Comparison of ENCODE assay signal across 1 cellular context in the genomic region with DNA sequence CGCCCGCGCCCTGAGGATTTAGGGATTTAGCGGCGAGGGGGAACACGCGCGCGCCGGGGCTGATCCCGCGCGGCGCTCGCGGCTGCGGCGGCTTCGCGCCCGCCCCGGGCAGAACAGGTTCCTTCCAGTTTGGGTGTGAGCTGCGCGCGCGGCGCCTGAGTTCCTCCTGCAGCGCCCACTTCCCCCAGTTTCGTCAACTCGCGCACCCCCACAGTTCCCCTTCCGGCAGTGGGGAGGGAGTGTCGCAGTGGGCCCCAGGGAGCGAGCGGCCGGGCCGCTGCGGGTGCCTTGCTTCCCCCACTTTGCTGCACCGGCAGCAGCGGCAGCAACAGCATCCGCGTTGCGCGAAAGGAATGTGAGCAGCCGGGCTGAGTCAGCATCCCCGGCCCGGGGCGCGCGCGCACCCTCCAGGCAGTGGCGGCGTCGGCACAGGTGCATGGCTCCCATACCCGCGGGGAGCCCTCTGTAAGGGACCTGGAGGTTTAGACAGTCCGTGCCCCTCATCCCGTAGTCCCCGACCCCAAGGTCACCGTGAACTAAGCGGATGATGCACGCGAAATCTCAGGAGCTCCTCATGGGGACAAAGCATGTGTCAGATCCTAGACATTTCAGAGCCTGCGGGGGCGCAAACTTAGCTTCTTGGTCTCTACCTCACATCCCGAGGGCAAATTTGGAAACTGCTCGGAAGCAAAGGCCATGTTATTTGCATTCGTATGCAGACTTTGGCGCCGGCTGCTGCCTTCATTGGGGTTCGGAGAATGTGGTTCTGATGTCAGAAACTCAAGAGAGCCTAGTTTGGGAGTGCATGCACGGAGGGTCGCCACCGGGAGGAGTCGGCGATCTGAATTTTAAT.
TF ChIP-seq lines count a peak whose summit lies in the region.

No MANE protein-coding gene starts in this region.

TF ChIP-seq in HepG2, 621 proteins besides CTCF, POLR2A, EP300 and RAD21 (continues in another document):
- TF ChIP-seq, protein P1, sequence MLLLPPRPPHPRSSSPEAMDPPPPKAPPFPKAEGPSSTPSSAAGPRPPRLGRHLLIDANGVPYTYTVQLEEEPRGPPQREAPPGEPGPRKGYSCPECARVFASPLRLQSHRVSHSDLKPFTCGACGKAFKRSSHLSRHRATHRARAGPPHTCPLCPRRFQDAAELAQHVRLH (CRISPR knock-in tag; IDR thresholded peaks at IDR 0.05; ENCODE audit: borderline replicate concordance, low read depth) = no peak; the same call in 1 of the 2 replicates
- TF ChIP-seq, protein P2, sequence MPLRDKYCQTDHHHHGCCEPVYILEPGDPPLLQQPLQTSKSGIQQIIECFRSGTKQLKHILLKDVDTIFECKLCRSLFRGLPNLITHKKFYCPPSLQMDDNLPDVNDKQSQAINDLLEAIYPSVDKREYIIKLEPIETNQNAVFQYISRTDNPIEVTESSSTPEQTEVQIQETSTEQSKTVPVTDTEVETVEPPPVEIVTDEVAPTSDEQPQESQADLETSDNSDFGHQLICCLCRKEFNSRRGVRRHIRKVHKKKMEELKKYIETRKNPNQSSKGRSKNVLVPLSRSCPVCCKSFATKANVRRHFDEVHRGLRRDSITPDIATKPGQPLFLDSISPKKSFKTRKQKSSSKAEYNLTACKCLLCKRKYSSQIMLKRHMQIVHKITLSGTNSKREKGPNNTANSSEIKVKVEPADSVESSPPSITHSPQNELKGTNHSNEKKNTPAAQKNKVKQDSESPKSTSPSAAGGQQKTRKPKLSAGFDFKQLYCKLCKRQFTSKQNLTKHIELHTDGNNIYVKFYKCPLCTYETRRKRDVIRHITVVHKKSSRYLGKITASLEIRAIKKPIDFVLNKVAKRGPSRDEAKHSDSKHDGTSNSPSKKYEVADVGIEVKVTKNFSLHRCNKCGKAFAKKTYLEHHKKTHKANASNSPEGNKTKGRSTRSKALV (CRISPR knock-in tag; IDR thresholded peaks at IDR 0.05) = peak; percentile 95
- TF ChIP-seq PCBP1 (IDR thresholded peaks at IDR 0.05; ENCODE audit: borderline replicate concordance, low read depth, low read length) = no peak
- no peak for TF ChIP-seq ZBTB3 (CRISPR knock-in tag; IDR thresholded peaks at IDR 0.05; ENCODE audit: borderline replicate concordance, low read depth)
- peak; percentile 79; the same call in 1 of the 2 replicates for TF ChIP-seq ZNF784 (CRISPR knock-in tag; IDR thresholded peaks at IDR 0.05; ENCODE audit: borderline replicate concordance)
- TF ChIP-seq ELF4 (CRISPR knock-in tag; IDR thresholded peaks at IDR 0.05; ENCODE audit: borderline replicate concordance) = no peak
- peak; percentile 53; the same call in 1 of the 2 replicates for TF ChIP-seq RXRA (CRISPR knock-in tag; IDR thresholded peaks at IDR 0.05)
- TF ChIP-seq ZNF616 (CRISPR knock-in tag; IDR thresholded peaks at IDR 0.05; ENCODE audit: low read depth) = 0 out of 2 replicates have a peak, but pooled peaks have one; percentile 18
- 0 out of 2 replicates have a peak, but pooled peaks have one; percentile 24 for TF ChIP-seq ZSCAN20 (CRISPR knock-in tag; IDR thresholded peaks at IDR 0.05; ENCODE audit: borderline replicate concordance)
- peak; percentile 96 for TF ChIP-seq MAFG (CRISPR knock-in tag; IDR thresholded peaks at IDR 0.05)
- TF ChIP-seq ZNF788 (CRISPR knock-in tag; IDR thresholded peaks at IDR 0.05; ENCODE audit: borderline replicate concordance) = peak; percentile 53; the same call in 1 of the 2 replicates
- peak; percentile 82 for TF ChIP-seq ZC3H13 (CRISPR knock-in tag; IDR thresholded peaks at IDR 0.05)
- TF ChIP-seq SOX6 (IDR thresholded peaks at IDR 0.05) = no peak
- peak; percentile 64 for TF ChIP-seq SOX6 (CRISPR knock-in tag; IDR thresholded peaks at IDR 0.05)
- TF ChIP-seq MXD1 (CRISPR knock-in tag; IDR thresholded peaks at IDR 0.05) = peak; percentile 78
- TF ChIP-seq ZSCAN21 (CRISPR knock-in tag; IDR thresholded peaks at IDR 0.05; ENCODE audit: borderline replicate concordance) = peak; percentile 94
- TF ChIP-seq ZNF883 (CRISPR knock-in tag; IDR thresholded peaks at IDR 0.05; ENCODE audit: not compliant biosample characterization) = peak; percentile 45
- TF ChIP-seq ARID2 (CRISPR knock-in tag; IDR thresholded peaks at IDR 0.05; ENCODE audit: borderline replicate concordance) = peak; percentile 47; the same call in 1 of the 2 replicates
- TF ChIP-seq DMAP1 (CRISPR knock-in tag; IDR thresholded peaks at IDR 0.05) = peak; percentile 63; the same call in 1 of the 2 replicates
- TF ChIP-seq KDM3A (CRISPR knock-in tag; IDR thresholded peaks at IDR 0.05; ENCODE audit: low read depth) = peak; percentile 88; the same call in 1 of the 2 replicates
- TF ChIP-seq CBX1 (IDR thresholded peaks at IDR 0.05; ENCODE audit: low read depth) = peak; percentile 27
- TF ChIP-seq ZNF609 (CRISPR knock-in tag; IDR thresholded peaks at IDR 0.05; ENCODE audit: borderline replicate concordance) = peak; percentile 35; the same call in 1 of the 2 replicates
- TF ChIP-seq, protein P3, sequence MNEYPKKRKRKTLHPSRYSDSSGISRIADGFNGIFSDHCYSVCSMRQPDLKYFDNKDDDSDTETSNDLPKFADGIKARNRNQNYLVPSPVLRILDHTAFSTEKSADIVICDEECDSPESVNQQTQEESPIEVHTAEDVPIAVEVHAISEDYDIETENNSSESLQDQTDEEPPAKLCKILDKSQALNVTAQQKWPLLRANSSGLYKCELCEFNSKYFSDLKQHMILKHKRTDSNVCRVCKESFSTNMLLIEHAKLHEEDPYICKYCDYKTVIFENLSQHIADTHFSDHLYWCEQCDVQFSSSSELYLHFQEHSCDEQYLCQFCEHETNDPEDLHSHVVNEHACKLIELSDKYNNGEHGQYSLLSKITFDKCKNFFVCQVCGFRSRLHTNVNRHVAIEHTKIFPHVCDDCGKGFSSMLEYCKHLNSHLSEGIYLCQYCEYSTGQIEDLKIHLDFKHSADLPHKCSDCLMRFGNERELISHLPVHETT (CRISPR knock-in tag; conservative IDR thresholded peaks at IDR 0.05) = peak; percentile 45; the same call in 1 of the 2 replicates
- TF ChIP-seq, protein P4, sequence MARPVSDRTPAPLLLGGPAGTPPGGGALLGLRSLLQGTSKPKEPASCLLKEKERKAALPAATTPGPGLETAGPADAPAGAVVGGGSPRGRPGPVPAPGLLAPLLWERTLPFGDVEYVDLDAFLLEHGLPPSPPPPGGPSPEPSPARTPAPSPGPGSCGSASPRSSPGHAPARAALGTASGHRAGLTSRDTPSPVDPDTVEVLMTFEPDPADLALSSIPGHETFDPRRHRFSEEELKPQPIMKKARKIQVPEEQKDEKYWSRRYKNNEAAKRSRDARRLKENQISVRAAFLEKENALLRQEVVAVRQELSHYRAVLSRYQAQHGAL (CRISPR knock-in tag; IDR thresholded peaks at IDR 0.05; ENCODE audit: not compliant biosample characterization) = no peak
- peak; percentile 91; the same call in 1 of the 2 replicates for TF ChIP-seq ZNF782 (CRISPR knock-in tag; IDR thresholded peaks at IDR 0.05; ENCODE audit: borderline replicate concordance)
- peak; percentile 20; the same call in 1 of the 2 replicates for TF ChIP-seq ZSCAN25 (CRISPR knock-in tag; IDR thresholded peaks at IDR 0.05)
- TF ChIP-seq ATF4 (CRISPR knock-in tag; IDR thresholded peaks at IDR 0.05) = peak in 1 of 2 experiments; percentile 61; a peak in 2 of 4 replicates
- no peak for TF ChIP-seq AKNA (CRISPR knock-in tag; IDR thresholded peaks at IDR 0.05; ENCODE audit: borderline replicate concordance)
